In the genomic region with DNA sequence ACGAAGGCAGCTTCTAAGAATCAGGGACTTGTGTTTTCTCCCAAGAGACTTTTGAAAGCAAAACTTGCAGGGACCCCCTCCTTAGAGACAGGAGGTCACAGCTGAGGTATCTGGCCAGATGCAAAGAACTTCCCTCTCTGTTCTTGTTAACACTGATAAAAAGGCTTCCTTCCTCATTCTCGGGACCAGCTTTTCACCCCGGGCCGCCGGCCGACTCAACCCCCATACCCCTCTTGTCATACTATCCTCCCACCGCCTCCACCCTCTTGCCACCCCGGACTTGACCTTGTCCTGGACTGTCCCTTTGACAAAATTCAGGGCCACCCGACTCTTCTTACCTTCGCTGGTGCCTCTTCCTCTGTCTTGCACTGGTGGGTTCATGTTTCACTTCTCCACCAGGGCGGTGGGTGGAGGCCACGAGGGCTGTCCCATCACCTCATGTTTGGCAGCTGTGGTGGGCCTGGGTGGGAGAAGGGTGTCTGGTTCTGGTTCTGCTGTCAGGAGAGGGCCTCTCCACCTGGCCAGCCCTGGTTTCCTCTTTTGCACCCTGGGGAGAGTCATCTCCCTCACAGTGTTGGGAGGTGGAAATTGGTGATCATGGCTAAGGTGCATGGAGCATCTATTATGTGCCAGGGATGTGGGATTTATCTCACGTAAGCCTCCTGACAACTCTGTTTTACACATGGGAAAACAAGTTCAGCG, we compare ENCODE assay signal across 8 cellular contexts. TPM values are rescaled to one million over a fixed set of nuclear protein-coding genes. Genes with fewer than 3 reads are reported as not detected.
A peak's percentile ranks its signal among the peaks of the same experiment; 100 is the strongest.
DNase-seq lines count a peak whose midpoint lies in the region; ATAC-seq and TF ChIP-seq lines count a peak whose summit lies in the region.

No MANE protein-coding gene starts in this region.

- ATAC-seq in GM18505 (IDR thresholded peaks at IDR 0.05; ENCODE audit: unreplicated experiment): peak; percentile 51
- peak; percentile 50 for ATAC-seq in GM21529 (IDR thresholded peaks at IDR 0.05; ENCODE audit: unreplicated experiment)
- peak; percentile 35 to 48 for ATAC-seq in lower lobe of right lung

- peak; percentile 82 for DNase-seq in KG1 (lab: John Stamatoyannopoulos, UW)
- peak; percentile 63 for DNase-seq in lower lobe of right lung
- no peak for DNase-seq in NCI-H510A treated with DMSO at 0.1 percent for 48 hours (lab: John Stamatoyannopoulos, UW)
- no peak for DNase-seq in stimulated activated naive CD4-positive, alpha-beta T cell treated with Interleukin-2 at 50 U/mL for 16 hours (lab: John Stamatoyannopoulos, UW)
- DNase-seq in middle frontal gyrus (ENCODE audit: extremely low spot score, low spot score): no peak
- DNase-seq in NCI-H2227 (lab: John Stamatoyannopoulos, UW; ENCODE audit: unreplicated experiment): no peak

- peaks cover 28% of the 10 kb centered on the region for H3K4me1 ChIP-seq in lower lobe of right lung

- H3K27me3 ChIP-seq in lower lobe of right lung (ENCODE audit: low read depth): no peaks in the 10 kb centered on the region

- H3K27ac ChIP-seq in lower lobe of right lung: no peak overlapping the region

- H3K4me3 ChIP-seq in lower lobe of right lung: no peak overlapping the region

- H3K36me3 ChIP-seq in lower lobe of right lung: no peaks in the 10 kb centered on the region

- H3K9me3 ChIP-seq in lower lobe of right lung: no peaks in the 10 kb centered on the region

- peak; percentile 41 for TF ChIP-seq POLR2A in GM18505 (IDR thresholded peaks at IDR 0.05; ENCODE audit: borderline replicate concordance, extremely low read depth, insufficient read depth, insufficient read length)

- intact Hi-C loops in lower lobe of right lung (cut with DNase I): no loop called here

- TF ChIP-seq CTCF in lower lobe of right lung (IDR thresholded peaks at IDR 0.05): no peak

RNA-seq across cellular contexts. Expression of gene BHLHE40, which starts 32.5 kb away (rescaled TPM):
- 84.8 TPM for total RNA-seq in lower lobe of right lung

Comparison
In these comparisons a context has a peak if more than half of its experiments do, and no peak if none do; other contexts are left out.
1. DNase-seq: peak in KG1 (single experiment) and lower lobe of right lung (single experiment); none in NCI-H510A treated with DMSO at 0.1 percent for 48 hours (single experiment), stimulated activated naive CD4-positive, alpha-beta T cell treated with Interleukin-2 at 50 U/mL for 16 hours (single experiment), middle frontal gyrus (single experiment) and NCI-H2227 (single experiment).
2. Peak in every context shown above with its lines, with median percentiles within 50 percentile points of each other: ATAC-seq.